28 cellular contexts compared by ENCODE assay signal in the genomic region with DNA sequence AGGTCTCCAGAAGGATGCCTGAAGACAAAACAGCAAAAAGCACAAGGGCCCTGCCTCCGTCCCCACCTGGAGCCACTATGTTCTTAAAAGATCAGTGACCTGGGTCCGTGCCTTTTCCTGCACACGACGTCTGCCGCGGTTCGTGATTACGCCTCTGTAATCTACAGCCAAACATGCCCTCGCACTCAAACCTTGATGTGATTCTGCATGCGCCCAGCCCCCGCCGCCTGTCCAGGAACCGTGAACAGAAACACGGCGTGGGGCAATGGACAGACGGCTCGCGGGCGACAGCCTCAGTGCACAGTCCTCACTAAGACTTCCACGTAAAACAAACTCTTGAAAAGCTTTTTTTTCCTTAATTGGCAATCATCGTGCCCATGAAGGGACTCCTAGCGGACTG. TPM values are rescaled to one million over a fixed set of nuclear protein-coding genes. Genes with fewer than 3 reads are reported as not detected.
DNase-seq lines count a peak whose midpoint lies in the region; ATAC-seq, FAIRE-seq and TF ChIP-seq lines count a peak whose summit lies in the region.
"Had no signal": no experiment of that assay in that cellular context is flagged by ENCODE, and none has a peak within 500 bp of the region (broad histone marks: within the 10 kb centered on the region; RNA-seq: fewer than 3 reads in every experiment).

No MANE protein-coding gene starts in this region.

- intact Hi-C loops in Right ventricle myocardium inferior (cut with DNase I), result no loop called here
- intact Hi-C loops in CD14-positive monocyte (cut with micrococcal nuclease), result loop anchor here in 1 of 2 donors (10.0 kb wide), 1 partner anchor 156 kb away; no protein-coding TSS in a partner anchor
- intact Hi-C loops in lower lobe of right lung (cut with DNase I), result no loop called here

- no peak overlapping the region for H3K4me3 Mint-ChIP-seq in CD14-positive monocyte
- peak overlapping the region; percentile 41 for H3K4me3 Mint-ChIP-seq in astrocyte (ENCODE audit: unreplicated experiment)
- H3K4me3 Mint-ChIP-seq: GM23338 had no signal

- H3K23ac ChIP-seq in trophoblast cell (ENCODE audit: low read length), result no peak overlapping the region

- no peak overlapping the region for H3K14ac ChIP-seq in trophoblast cell (ENCODE audit: low read length)

- H4K91ac ChIP-seq in trophoblast cell (ENCODE audit: low read depth, low read length), result no peak overlapping the region

- peaks cover 1 to 4% (median 3%) of the 10 kb centered on the region in 3 donors for H3K27me3 Mint-ChIP-seq in CD14-positive monocyte (ENCODE audit: low read depth in 3 of 3)
- no peaks in the 10 kb centered on the region for H3K27me3 Mint-ChIP-seq in astrocyte (ENCODE audit: low read depth, unreplicated experiment)

- H2AFZ ChIP-seq in astrocyte (ENCODE audit: low read depth, low read length), result no peak overlapping the region
- no peak overlapping the region for H2AFZ ChIP-seq in trophoblast cell (ENCODE audit: insufficient read depth, low read length, poor library complexity)
- H2AFZ ChIP-seq: GM23338 had no signal

- H4K8ac ChIP-seq in trophoblast cell (ENCODE audit: low read depth, low read length), result no peak overlapping the region

- no peak overlapping the region for H3K9ac ChIP-seq in astrocyte (ENCODE audit: low read length)
- H3K9ac ChIP-seq in trophoblast cell (ENCODE audit: low read length), result no peak overlapping the region
- H3K9ac ChIP-seq: BLaER1 had no signal

- H3K79me2 ChIP-seq in astrocyte (ENCODE audit: insufficient read depth, low read length), result no peaks in the 10 kb centered on the region
- H3K79me2 ChIP-seq in trophoblast cell (ENCODE audit: control insufficient read depth, insufficient read depth, low read length, poor library complexity), result no peaks in the 10 kb centered on the region

- H4K12ac ChIP-seq in trophoblast cell (ENCODE audit: low read depth, low read length), result no peak overlapping the region

- H3K79me1 ChIP-seq in trophoblast cell (ENCODE audit: low read length), result no peaks in the 10 kb centered on the region

- H2BK5ac ChIP-seq in trophoblast cell (ENCODE audit: low read depth, low read length, poor library complexity), result no peak overlapping the region

- H3K27me3 ChIP-seq in right atrium auricular region, result no peaks in the 10 kb centered on the region
- H3K27me3 ChIP-seq in astrocyte (ENCODE audit: insufficient read depth, low read length), result no peaks in the 10 kb centered on the region
- H3K27me3 ChIP-seq in lower lobe of right lung (ENCODE audit: low read depth), result no peaks in the 10 kb centered on the region
- H3K27me3 ChIP-seq in trophoblast cell (ENCODE audit: insufficient read depth, low read length), result no peaks in the 10 kb centered on the region
- H3K27me3 ChIP-seq: BLaER1, SJCRH30 had no signal

- ATAC-seq in Right ventricle myocardium inferior (no peak), lower lobe of right lung (no peak)
- ATAC-seq: GM12878, GM23338 had no signal

- H2BK120ac ChIP-seq in trophoblast cell (ENCODE audit: insufficient read depth, low read length, poor library complexity), result no peak overlapping the region

- FAIRE-seq in astrocyte (lab: Jason Lieb, UNC), result no peak
- FAIRE-seq: A204.1, GM12878, K562, RCC 7860 had no signal

- TF ChIP-seq CTCF in right atrium auricular region (IDR thresholded peaks at IDR 0.05) (no peak), CD14-positive monocyte (IDR thresholded peaks at IDR 0.05) (no peak), astrocyte (IDR thresholded peaks at IDR 0.05; ENCODE audit: insufficient read depth, low read depth, low read length) (no peak), lower lobe of right lung (IDR thresholded peaks at IDR 0.05) (no peak)

- H3K36me3 Mint-ChIP-seq in CD14-positive monocyte (peaks cover 3 to 10% of the 10 kb centered on the region in 2 donors), astrocyte (ENCODE audit: low read depth, unreplicated experiment) (peaks cover 60% of the 10 kb centered on the region)

- no peaks in the 10 kb centered on the region for H3K4me1 ChIP-seq in right atrium auricular region
- no peaks in the 10 kb centered on the region for H3K4me1 ChIP-seq in astrocyte (ENCODE audit: insufficient read depth, low read length)
- no peaks in the 10 kb centered on the region for H3K4me1 ChIP-seq in lower lobe of right lung
- H3K4me1 ChIP-seq in trophoblast cell (ENCODE audit: control insufficient read depth in 1 of 2, insufficient read depth in 2 of 2, low read length in 2 of 2), result no peaks in the 10 kb centered on the region
- H3K4me1 ChIP-seq: BLaER1, SJCRH30 had no signal

- no peak overlapping the region for H3K4ac ChIP-seq in trophoblast cell (ENCODE audit: low read depth, low read length)

- DNase-seq in Right ventricle myocardium inferior (ENCODE audit: missing footprints) (peak; percentile 37), right atrium auricular region (ENCODE audit: low spot score) (no peak), CD14-positive monocyte (ENCODE audit: low spot score) (peak; percentile 7), astrocyte (ENCODE audit: low read depth) (no peak), lower lobe of right lung (peak; percentile 40), trophoblast cell (no peak), 8988T (no peak), NCI-H774 (lab: John Stamatoyannopoulos, UW) (no peak)
- DNase-seq: CD8-positive, alpha-beta memory T cell; DMS 273 treated with DMSO at 0.1 percent for 48 hours; DMS79; EL; GDM1; H9; Kasumi-1; NCI-H1092 treated with DMSO at 0.1 percent for 48 hours; NCI-H1436; NCI-H187 treated with DMSO at 0.1 percent for 48 hours; NCI-H2171 treated with DMSO at 0.1 percent for 48 hours; NCI-H345; NCI-H510A treated with DMSO at 0.1 percent for 48 hours; SJCRH30 had no signal

- H3K9me3 Mint-ChIP-seq in CD14-positive monocyte (peaks cover 35 to 66% (median 55%) of the 10 kb centered on the region in 7 donors), astrocyte (ENCODE audit: unreplicated experiment) (peaks cover 30% of the 10 kb centered on the region)

- H3K18ac ChIP-seq in trophoblast cell (ENCODE audit: low read length), result no peak overlapping the region

- H3K4me1 Mint-ChIP-seq in CD14-positive monocyte, result no peaks in the 10 kb centered on the region
- H3K4me1 Mint-ChIP-seq in astrocyte (ENCODE audit: low read depth, unreplicated experiment), result no peaks in the 10 kb centered on the region
- H3K4me1 Mint-ChIP-seq: GM23338, H9 had no signal

- H4K20me1 ChIP-seq in astrocyte (ENCODE audit: insufficient read depth, low read length), result peaks cover 10% of the 10 kb centered on the region
- H4K20me1 ChIP-seq: BLaER1 had no signal

- H3K27ac ChIP-seq in right atrium auricular region (no peak overlapping the region), astrocyte (ENCODE audit: low read depth, low read length) (no peak overlapping the region), lower lobe of right lung (no peak overlapping the region), trophoblast cell (ENCODE audit: low read depth, low read length) (no peak overlapping the region)
- H3K27ac ChIP-seq: BLaER1, SJCRH30 had no signal

- no peak overlapping the region for H2BK12ac ChIP-seq in trophoblast cell (ENCODE audit: low read length)

- H2AK5ac ChIP-seq in trophoblast cell (ENCODE audit: low read length), result no peak overlapping the region

- H3K9me3 ChIP-seq in right atrium auricular region, result peaks cover 0 to 5% of the 10 kb centered on the region in 2 donors
- H3K9me3 ChIP-seq in astrocyte (ENCODE audit: insufficient read depth, low read depth, low read length), result peaks cover 11% of the 10 kb centered on the region
- no peaks in the 10 kb centered on the region for H3K9me3 ChIP-seq in lower lobe of right lung
- peaks cover 39% of the 10 kb centered on the region for H3K9me3 ChIP-seq in trophoblast cell (ENCODE audit: insufficient read depth, low read depth, low read length)

- no peak overlapping the region for H3K4me3 ChIP-seq in right atrium auricular region
- no peak overlapping the region for H3K4me3 ChIP-seq in astrocyte (ENCODE audit: insufficient read depth, low read depth, low read length)
- H3K4me3 ChIP-seq in lower lobe of right lung, result no peak overlapping the region
- no peak overlapping the region for H3K4me3 ChIP-seq in trophoblast cell (ENCODE audit: low read depth, low read length)
- H3K4me3 ChIP-seq: BLaER1, GM12878, GM23338, K562, SJCRH30 had no signal

- no CpG with 5 or more reads among the region's 22 CpGs for WGBS in trophoblast cell (ENCODE audit: extremely low coverage, insufficient coverage, insufficient read length)

- H3K4me2 ChIP-seq in astrocyte (ENCODE audit: low read length) (no peak overlapping the region), trophoblast cell (ENCODE audit: low read length) (no peak overlapping the region)
- H3K4me2 ChIP-seq: BLaER1, GM23338 had no signal

- H3K36me3 ChIP-seq in right atrium auricular region (no peaks in the 10 kb centered on the region), astrocyte (ENCODE audit: insufficient read depth, low read length) (peaks cover 5% of the 10 kb centered on the region), lower lobe of right lung (no peaks in the 10 kb centered on the region), trophoblast cell (ENCODE audit: control insufficient read depth in 1 of 2, insufficient read depth in 2 of 2, low read length in 2 of 2) (peaks cover 0 to 6% of the 10 kb centered on the region in 2 experiments)
- H3K36me3 ChIP-seq: BLaER1, SJCRH30 had no signal

- H3K27ac Mint-ChIP-seq in CD14-positive monocyte (no peak overlapping the region), astrocyte (ENCODE audit: unreplicated experiment) (no peak overlapping the region)
- H3K27ac Mint-ChIP-seq: GM23338, H9 had no signal

RNA-seq across cellular contexts. Expression of a gene that starts 15.5 kb away (rescaled TPM):
- total RNA-seq in Right ventricle myocardium inferior, result 0.32 TPM
- total RNA-seq in right atrium auricular region, result 1 to 10 TPM in 1 of 2 donors, under 1 TPM in 1; 0.59 to 2.7 TPM
- under 1 TPM in 1 of 2 donors, not detected in 1; 0.05 TPM for polyA plus RNA-seq in CD14-positive monocyte
- 3.0 and 5.0 TPM in 2 replicates for total RNA-seq in astrocyte
- total RNA-seq in lower lobe of right lung, result 14.0 TPM
- polyA plus RNA-seq in trophoblast cell (2013), result 0.12 and 0.15 TPM in 2 replicates

Comparison
In these comparisons a context has a peak if more than half of its experiments do, and no peak if none do; other contexts are left out.
1. DNase-seq: peak in Right ventricle myocardium inferior (single experiment), CD14-positive monocyte (single experiment) and lower lobe of right lung (single experiment); none in right atrium auricular region (single experiment), astrocyte (single experiment), trophoblast cell (0 of 2), 8988T (single experiment) and NCI-H774 (single experiment).